16 cellular contexts compared by ENCODE assay signal in genomic region chr18:31672628-31673027, GRCh38. TPM values are rescaled to one million over a fixed set of nuclear protein-coding genes. Genes with fewer than 3 reads are reported as not detected.
DNase-seq lines count a peak whose midpoint lies in the region; ATAC-seq, FAIRE-seq and TF ChIP-seq lines count a peak whose summit lies in the region.
"Had no signal": no experiment of that assay in that cellular context is flagged by ENCODE, and none has a peak within 500 bp of the region (broad histone marks: within the 10 kb centered on the region; RNA-seq: fewer than 3 reads in every experiment).

No MANE protein-coding gene starts in this region.

- H3K27ac ChIP-seq in mammary epithelial cell (ENCODE audit: insufficient read depth, low read depth, low read length) (no peak overlapping the region), GM12878 (ENCODE audit: control insufficient read depth, insufficient read depth) (peak overlapping the region; percentile 54), mesenchymal stem cell (ENCODE audit: low read length, poor library complexity, severe bottlenecking) (no peak overlapping the region), tibial nerve (no peak overlapping the region)
- H3K27ac ChIP-seq: BLaER1 had no signal

- TF ChIP-seq POLR2A in GM12878 (IDR thresholded peaks at IDR 0.05; ENCODE audit: low read depth, low read length) (no peak), tibial nerve (IDR thresholded peaks at IDR 0.05) (no peak)

- CTCF ChIA-PET in mammary epithelial cell (lab: Charles Lee; ENCODE audit: low non-redundant PET) (no interaction called here), MCF 10A (lab: Yijun Ruan, JAX) (interaction anchor here (0.9 to 1.0 kb wide), 2 partner anchors 11 to 53 kb away, joined by 3 to 6 read pairs; no protein-coding TSS in a partner anchor), GM12878 (lab: Yijun Ruan, JAX) (interaction anchor here (1.4 to 2.7 kb wide), 3 partner anchors 8 to 26 kb away, joined by 4 to 9 read pairs (median 7); no protein-coding TSS in a partner anchor)

- H3K79me1 ChIP-seq in mesenchymal stem cell (replicated peaks; ENCODE audit: low read length, poor library complexity, severe bottlenecking): peaks cover 14% of the 10 kb centered on the region

- H2BK12ac ChIP-seq in mesenchymal stem cell (ENCODE audit: low read length in 2 of 2): no peak overlapping the region

- no peak overlapping the region for H4K91ac ChIP-seq in mesenchymal stem cell (ENCODE audit: low read length)

- no peaks in the 10 kb centered on the region for H3K36me3 ChIP-seq in mammary epithelial cell (ENCODE audit: insufficient read depth, low read length)
- H3K36me3 ChIP-seq in GM12878 (ENCODE audit: control insufficient read depth in 2 of 2, insufficient read depth in 2 of 2, low read length in 1 of 2): no peaks in the 10 kb centered on the region
- H3K36me3 ChIP-seq in mesenchymal stem cell (ENCODE audit: control insufficient read depth in 1 of 2, insufficient read depth in 2 of 2, low read depth in 1 of 2, low read length in 2 of 2): no peaks in the 10 kb centered on the region
- H3K36me3 ChIP-seq in tibial nerve: no peaks in the 10 kb centered on the region

- no peaks in the 10 kb centered on the region for H4K20me1 ChIP-seq in mammary epithelial cell (ENCODE audit: insufficient read depth, low read length)
- no peaks in the 10 kb centered on the region for H4K20me1 ChIP-seq in GM12878 (ENCODE audit: control insufficient read depth, insufficient read depth)
- H4K20me1 ChIP-seq: BLaER1 had no signal

- RAD21 ChIA-PET in GM12878 (lab: Charles Lee; ENCODE audit: unreplicated experiment): interaction anchor here (0.7 to 1.6 kb wide), 7 partner anchors 8 to 49 kb away, joined by 3 to 5 read pairs (median 4); no protein-coding TSS in a partner anchor

- H4K8ac ChIP-seq in mesenchymal stem cell (ENCODE audit: low read length): no peak overlapping the region

- H3K4me1 Mint-ChIP-seq in MCF 10A (ENCODE audit: insufficient read depth, unreplicated experiment): no peaks in the 10 kb centered on the region
- H3K4me1 Mint-ChIP-seq in CD14-positive monocyte: peaks cover 14% of the 10 kb centered on the region

- H3K4me3 Mint-ChIP-seq in MCF 10A (ENCODE audit: unreplicated experiment): no peak overlapping the region
- no peak overlapping the region for H3K4me3 Mint-ChIP-seq in CD14-positive monocyte

- H2AFZ ChIP-seq in mammary epithelial cell (ENCODE audit: low read depth, low read length) (peak overlapping the region; percentile 1), GM12878 (ENCODE audit: control insufficient read depth, low read depth, low read length) (no peak overlapping the region), mesenchymal stem cell (ENCODE audit: low read depth, low read length) (no peak overlapping the region)

- no peak overlapping the region for H3K4ac ChIP-seq in mesenchymal stem cell (ENCODE audit: low read depth in 1 of 2, low read length in 2 of 2)

- TF ChIP-seq EP300 in GM12878 (IDR thresholded peaks at IDR 0.05; ENCODE audit: borderline replicate concordance in 1 of 2, control insufficient read depth in 1 of 2, low read depth in 2 of 2, low read length in 2 of 2): no peak
- TF ChIP-seq EP300 in tibial nerve (IDR thresholded peaks at IDR 0.05): no peak

- H2BK15ac ChIP-seq in mesenchymal stem cell (ENCODE audit: low read depth, poor library complexity, severe bottlenecking): no peak overlapping the region

- SMC1A ChIA-PET in GM12878 (lab: Charles Lee; ENCODE audit: uncharacterized antibody, unreplicated experiment): interaction anchor here (0.9 to 4.3 kb wide), 10 partner anchors 8 to 130 kb away, joined by 3 to 24 read pairs (median 5); no protein-coding TSS in a partner anchor

- TF ChIP-seq CTCF in mammary epithelial cell (conservative IDR thresholded peaks at IDR 0.05 in 1 of 2, IDR thresholded peaks at IDR 0.05 in 1 of 2; ENCODE audit: extremely low read depth in 1 of 2, insufficient read depth in 1 of 2, low read depth in 1 of 2, low read length in 2 of 2) (no peak), MCF 10A (IDR thresholded peaks at IDR 0.05; ENCODE audit: unreplicated experiment) (no peak), GM12878 (IDR thresholded peaks at IDR 0.05 in 2 of 3, conservative IDR thresholded peaks at IDR 0.05 in 1 of 3; ENCODE audit: control insufficient read depth in 2 of 3, extremely low read depth in 1 of 3, insufficient read depth in 1 of 3, low read depth in 3 of 3, low read length in 3 of 3) (no peak), CD14-positive monocyte (IDR thresholded peaks at IDR 0.05) (no peak), tibial nerve (IDR thresholded peaks at IDR 0.05) (no peak)

- peaks cover 13% of the 10 kb centered on the region for H3K4me1 ChIP-seq in mammary epithelial cell (ENCODE audit: insufficient read depth, low read length)
- peaks cover 10% of the 10 kb centered on the region for H3K4me1 ChIP-seq in GM12878 (ENCODE audit: control insufficient read depth, insufficient read depth, low read length)
- peaks cover 4% of the 10 kb centered on the region for H3K4me1 ChIP-seq in mesenchymal stem cell (ENCODE audit: control insufficient read depth, insufficient read depth, low read depth, low read length)
- H3K4me1 ChIP-seq in tibial nerve: peaks cover 0 to 11% (median 0%) of the 10 kb centered on the region in 4 donors
- H3K4me1 ChIP-seq: BLaER1 had no signal

- no peak overlapping the region for H2BK120ac ChIP-seq in mesenchymal stem cell (ENCODE audit: low read depth, low read length)

- no peaks in the 10 kb centered on the region for H3K27me3 ChIP-seq in mammary epithelial cell (ENCODE audit: insufficient read depth, low read length)
- H3K27me3 ChIP-seq in GM12878 (replicated peaks in 1 of 2; ENCODE audit: control insufficient read depth in 2 of 2, insufficient read depth in 2 of 2, low read length in 1 of 2): no peaks in the 10 kb centered on the region
- H3K27me3 ChIP-seq in mesenchymal stem cell (ENCODE audit: control insufficient read depth in 1 of 2, insufficient read depth in 1 of 2, low read length in 2 of 2): no peaks in the 10 kb centered on the region
- H3K27me3 ChIP-seq in tibial nerve: no peaks in the 10 kb centered on the region
- H3K27me3 ChIP-seq: BLaER1 had no signal

- no peak for TF ChIP-seq RAD21 in GM12878 (IDR thresholded peaks at IDR 0.05; ENCODE audit: insufficient read depth, low read depth, low read length)

- H2AK5ac ChIP-seq in mesenchymal stem cell (ENCODE audit: low read length, severe bottlenecking): no peak overlapping the region

- H3K27ac Mint-ChIP-seq in MCF 10A (ENCODE audit: low read depth, unreplicated experiment) (no peak overlapping the region), CD14-positive monocyte (no peak overlapping the region)

- H3K27me3 Mint-ChIP-seq in MCF 10A (ENCODE audit: insufficient read depth, unreplicated experiment) (no peaks in the 10 kb centered on the region), CD14-positive monocyte (ENCODE audit: low read depth in 3 of 3) (no peaks in the 10 kb centered on the region)

- H3K14ac ChIP-seq in mesenchymal stem cell (ENCODE audit: low read length in 2 of 2): no peak overlapping the region

- H3K9ac ChIP-seq in mammary epithelial cell (ENCODE audit: insufficient read depth, low read length) (no peak overlapping the region), GM12878 (ENCODE audit: control insufficient read depth, insufficient read depth, low read length) (peak overlapping the region; percentile 10; the same call in 1 of the 2 replicates), mesenchymal stem cell (ENCODE audit: low read length) (peak overlapping the region; percentile 54)
- H3K9ac ChIP-seq: BLaER1 had no signal

- no peak for DNase-seq in mammary epithelial cell
- DNase-seq in MCF 10A (ENCODE audit: unreplicated experiment): no peak
- DNase-seq in GM12878 (ENCODE audit: low read depth, low spot score): no peak
- DNase-seq in mesenchymal stem cell: no peak
- DNase-seq in CD14-positive monocyte (ENCODE audit: low spot score): no peak
- no peak for DNase-seq in activated gamma-delta T cell (lab: John Stamatoyannopoulos, UW)
- DNase-seq in tibial nerve (ENCODE audit: low spot score in 2 of 2): no peak
- DNase-seq: 8988T; NCI-H1048; NCI-H345; NCI-H526 treated with DMSO at 0.1 percent for 48 hours; NK-92 treated with Interleukin-12 subunit alpha and Interleukin-12 subunit beta, amount 100 ng/mL, for 24 hours; PC-3 had no signal

- H3K9me3 ChIP-seq in mammary epithelial cell (replicated peaks; ENCODE audit: insufficient read depth, low read length): no peaks in the 10 kb centered on the region
- H3K9me3 ChIP-seq in GM12878 (replicated peaks; ENCODE audit: control insufficient read depth, insufficient read depth, low read length): no peaks in the 10 kb centered on the region
- H3K9me3 ChIP-seq in mesenchymal stem cell (ENCODE audit: control insufficient read depth, low read length): no peaks in the 10 kb centered on the region
- no peaks in the 10 kb centered on the region for H3K9me3 ChIP-seq in tibial nerve
- H3K9me3 ChIP-seq: BLaER1 had no signal

- in situ Hi-C loops in mammary epithelial cell (cut with MboI; ENCODE audit: low sequenced_read_pairs in 2 of 2) (no loop called here), GM12878 (cut with MboI) (no loop called here)

- H3K36me3 Mint-ChIP-seq in MCF 10A (ENCODE audit: insufficient read depth, unreplicated experiment): no peaks in the 10 kb centered on the region
- H3K36me3 Mint-ChIP-seq in CD14-positive monocyte: no peaks in the 10 kb centered on the region

- no peak overlapping the region for H2BK5ac ChIP-seq in mesenchymal stem cell (ENCODE audit: low read depth, low read length, poor library complexity, severe bottlenecking)

- intact Hi-C loops in mammary epithelial cell (cut with micrococcal nuclease) (no loop called here), MCF 10A (cut with micrococcal nuclease) (no loop called here), GM12878 (cut with micrococcal nuclease; ENCODE audit: unreplicated experiment) (loop anchor here (1.0 kb wide), 1 partner anchor 13 kb away; no protein-coding TSS in a partner anchor), CD14-positive monocyte (cut with micrococcal nuclease) (no loop called here)

- H3K9me3 Mint-ChIP-seq in MCF 10A (ENCODE audit: unreplicated experiment) (no peaks in the 10 kb centered on the region), CD14-positive monocyte (no peaks in the 10 kb centered on the region)

- H3K4me2 ChIP-seq in mammary epithelial cell (ENCODE audit: insufficient read depth, low read depth, low read length) (peak overlapping the region; percentile 10), GM12878 (ENCODE audit: control insufficient read depth, insufficient read depth) (peak overlapping the region; percentile 49), mesenchymal stem cell (ENCODE audit: low read length, poor library complexity, severe bottlenecking) (no peak overlapping the region)
- H3K4me2 ChIP-seq: BLaER1 had no signal

- FAIRE-seq in GM12878 (lab: Jason Lieb, UNC): no peak
- FAIRE-seq: K562 had no signal

- POLR2A ChIA-PET in MCF 10A (lab: Yijun Ruan, JAX): interaction anchor here (0.8 to 1.5 kb wide), 2 partner anchors 10 to 26 kb away, joined by 3 to 7 read pairs; no protein-coding TSS in a partner anchor
- POLR2A ChIA-PET in GM12878 (lab: Charles Lee): interaction anchor here (0.6 to 2.1 kb wide), 8 partner anchors 10 to 38 kb away, joined by 3 to 8 read pairs (median 3); no protein-coding TSS in a partner anchor

- no peak overlapping the region for H3K23ac ChIP-seq in mesenchymal stem cell (ENCODE audit: low read length in 2 of 2)

- ATAC-seq in GM12878 (peak; percentile 15; the same call in 2 of the 3 replicates), GM18868 (IDR thresholded peaks at IDR 0.05; ENCODE audit: unreplicated experiment) (no peak)
- ATAC-seq: K562, PC-3 had no signal

- no peak overlapping the region for H3K18ac ChIP-seq in mesenchymal stem cell (ENCODE audit: low read depth in 1 of 2, low read length in 2 of 2)

- H3K4me3 ChIP-seq in mammary epithelial cell (replicated peaks in 1 of 3; ENCODE audit: insufficient read depth in 1 of 3, low read depth in 2 of 3, low read length in 3 of 3) (no peak overlapping the region), GM12878 (peak overlapping the region; percentile 25; the same call in 1 of the 2 replicates), mesenchymal stem cell (ENCODE audit: insufficient read depth in 1 of 2, low read depth in 1 of 2, low read length in 2 of 2) (peak overlapping the region in 1 of 2 experiments; percentile 42), tibial nerve (no peak overlapping the region)
- H3K4me3 ChIP-seq: BLaER1, K562 had no signal

- dilution Hi-C loops in mammary epithelial cell (cut with HindIII; ENCODE audit: low sequenced_read_pairs): no loop called here

- peaks cover 42% of the 10 kb centered on the region for H3K79me2 ChIP-seq in mammary epithelial cell (ENCODE audit: insufficient read depth, low read length)
- peaks cover 66% of the 10 kb centered on the region for H3K79me2 ChIP-seq in GM12878 (ENCODE audit: control insufficient read depth, insufficient read depth, low read length)

- BruUV-seq in mammary epithelial cell (replicated peaks; lab: Mats Ljungman, UMichigan) (no TSS peak), MCF 10A (replicated peaks; lab: Mats Ljungman, UMichigan) (no TSS peak), GM12878 (replicated peaks; lab: Mats Ljungman, UMichigan) (no TSS peak)

RNA-seq across cellular contexts. Expression of gene B4GALT6, which starts 11.8 kb away (rescaled TPM):
- total RNA-seq in mammary epithelial cell (10 to 100 TPM in 1 of 2 donors, 1 to 10 TPM in 1; 7.2 to 17.1 TPM), MCF 10A (2022) (6.0 and 14.5 TPM in 2 replicates), GM12878 (2014; rRNA removed) (14.8 and 17.8 TPM in 2 replicates), GM12878 (2014; rRNA removed; fragmentation: Illumina TruSeq; extraction: Trizol) (20.8 and 21.9 TPM in 2 replicates), GM12878 (2021) (43.0 and 44.5 TPM in 2 replicates), tibial nerve (1 to 10 TPM in 3 of 4 donors, under 1 TPM in 1; 0.98 to 2.1 (median 1.5) TPM)
- polyA plus RNA-seq in mammary epithelial cell (6.1 TPM), GM12878 (2011; rRNA removed) (47.4 and 82.7 TPM in 2 replicates), GM12878 (2014; fragmentation: Illumina TruSeq; extraction: Trizol) (35.7 and 48.3 TPM in 2 replicates), GM12878 (2014; fragmentation: Nextera tagmentation; extraction: Ambion mirVana) (10 to 100 TPM; 13.4 to 14.1 TPM), GM12878 (2014; rRNA removed) (20.2 and 21.3 TPM in 2 replicates), GM12878 (2016; fragmentation: Nextera tagmentation; extraction: Ambion mirVana) (10 to 100 TPM; 11.9 to 13.6 TPM), CD14-positive monocyte (under 1 TPM; 0.09 to 0.12 TPM)
- 31.4 TPM for polyA minus RNA-seq in mammary epithelial cell
- total RNA-seq in GM12878 (2013; cell fraction: nucleolus; rRNA removed): 40.1 and 41.4 TPM in 2 replicates
- 6.5 TPM for polyA plus RNA-seq in GM12878 (2011; ENCODE audit: low read depth)
- polyA plus RNA-seq in GM12878 (2011; cell fraction: cytosol; rRNA removed): 11.0 and 15.6 TPM in 2 replicates
- 32.3 and 32.5 TPM in 2 replicates for polyA plus RNA-seq in GM12878 (2011; cell fraction: nucleus; rRNA removed)
- 18.1 and 21.1 TPM in 2 replicates for polyA plus RNA-seq in GM12878 (2012)
- polyA minus RNA-seq in GM12878 (2011; rRNA and poly(A)+ RNA removed): 26.6 and 46.6 TPM in 2 replicates
- polyA minus RNA-seq in GM12878 (2011; cell fraction: cytosol; rRNA and poly(A)+ RNA removed): 24.7 and 28.3 TPM in 2 replicates
- polyA minus RNA-seq in GM12878 (2011; cell fraction: nucleus; rRNA and poly(A)+ RNA removed): 15.2 and 19.9 TPM in 2 replicates
- polyA plus RNA-seq in mesenchymal stem cell (2013, experiment 1 of 2): 8.3 TPM
- polyA plus RNA-seq in mesenchymal stem cell (2013, experiment 2 of 2): 9.6 TPM
